ENCODE assay signal across 17 cellular contexts in the genomic region with DNA sequence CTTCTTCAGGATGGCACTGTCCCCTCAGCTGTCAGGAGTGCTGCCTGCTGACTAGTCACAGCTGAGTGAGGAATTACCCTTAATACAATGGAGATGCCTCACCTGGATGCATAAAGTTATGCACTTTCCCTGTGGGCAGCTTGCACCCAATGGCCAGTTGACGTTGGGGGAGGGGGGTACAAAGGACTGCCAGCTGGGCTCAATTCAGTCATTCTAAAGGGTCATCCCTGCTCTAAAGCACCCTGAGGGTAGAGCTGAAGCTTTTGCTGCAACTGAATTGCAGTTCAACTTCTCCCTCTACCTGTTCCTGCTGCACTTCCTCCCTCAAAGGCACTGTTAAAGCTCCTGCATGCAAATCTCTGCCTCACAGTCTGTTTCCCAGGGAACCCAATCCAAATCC.
DNase-seq lines count a peak whose midpoint lies in the region; ATAC-seq and TF ChIP-seq lines count a peak whose summit lies in the region.
"Had no signal": no experiment of that assay in that cellular context is flagged by ENCODE, and none has a peak within 500 bp of the region (broad histone marks: within the 10 kb centered on the region; RNA-seq: fewer than 3 reads in every experiment).

No MANE protein-coding gene starts in this region.

- H3K4me3 ChIP-seq in H7 (ENCODE audit: insufficient read depth, low read depth, low read length): no peak overlapping the region
- H3K4me3 ChIP-seq: GM23248 had no signal

- POLR2A ChIA-PET in WTC11 (lab: Charles Lee): no interaction called here

- peaks cover 37% of the 10 kb centered on the region for H3K4me1 Mint-ChIP-seq in WTC11

- H3K36me3 ChIP-seq in H7 (replicated peaks; ENCODE audit: control insufficient read depth, insufficient read depth, low read length): no peaks in the 10 kb centered on the region
- H3K36me3 ChIP-seq: BE2C had no signal

- H3K27ac Mint-ChIP-seq in WTC11: no peak overlapping the region
- H3K27ac Mint-ChIP-seq: CD4-positive, alpha-beta memory T cell; HFFc6 had no signal

- no peak for TF ChIP-seq CTCF in WTC11 (IDR thresholded peaks at IDR 0.05)

- DNase-seq in H7 (peak; percentile 51), WTC11 (ENCODE audit: low spot score) (no peak), iPS-NIHi7 (ENCODE audit: extremely low spot score) (peak; percentile 31), middle frontal gyrus (ENCODE audit: extremely low spot score, low spot score) (no peak), DMS114 treated with DMSO at 0.1 percent for 48 hours (lab: John Stamatoyannopoulos, UW; ENCODE audit: unreplicated experiment) (no peak), AML-193 (lab: John Stamatoyannopoulos, UW) (no peak)
- DNase-seq: BE2C; CD4-positive, alpha-beta memory T cell; DMS153; DMS79 treated with DMSO at 0.1 percent for 48 hours; EL; GDM1; HCEC 1CT; HFFc6 had no signal

- CTCF ChIA-PET in WTC11 (lab: Charles Lee): interaction anchor here (0.7 to 1.4 kb wide), 6 partner anchors 8 to 326 kb away, joined by 3 to 5 read pairs (median 4); a partner anchor contains a TSS

- ATAC-seq in WTC11 (peak; percentile 82), GM19324 (IDR thresholded peaks at IDR 0.05; ENCODE audit: low FRiP score, unreplicated experiment) (no peak)
- ATAC-seq: HepG2 had no signal

- H3K4me3 Mint-ChIP-seq in WTC11: no peak overlapping the region
- H3K4me3 Mint-ChIP-seq: CD4-positive, alpha-beta memory T cell; HFFc6 had no signal

- peaks cover 2% of the 10 kb centered on the region for H3K27me3 Mint-ChIP-seq in WTC11 (ENCODE audit: low read depth)

- no peaks in the 10 kb centered on the region for H3K27me3 ChIP-seq in H7 (ENCODE audit: control insufficient read depth, insufficient read depth, low read length)
- H3K27me3 ChIP-seq: BE2C had no signal

- H3K9me3 Mint-ChIP-seq in WTC11: no peaks in the 10 kb centered on the region
- H3K9me3 Mint-ChIP-seq: CD4-positive, alpha-beta memory T cell had no signal

- H3K36me3 Mint-ChIP-seq in WTC11: no peaks in the 10 kb centered on the region
- H3K36me3 Mint-ChIP-seq: CD4-positive, alpha-beta memory T cell had no signal

TF ChIP-seq in WTC11, 78 proteins besides CTCF, POLR2A, EP300 and RAD21:
- no peak for TF ChIP-seq ZNF396 (CRISPR knock-in tag; IDR thresholded peaks at IDR 0.05; ENCODE audit: borderline replicate concordance)
- TF ChIP-seq, protein P1, sequence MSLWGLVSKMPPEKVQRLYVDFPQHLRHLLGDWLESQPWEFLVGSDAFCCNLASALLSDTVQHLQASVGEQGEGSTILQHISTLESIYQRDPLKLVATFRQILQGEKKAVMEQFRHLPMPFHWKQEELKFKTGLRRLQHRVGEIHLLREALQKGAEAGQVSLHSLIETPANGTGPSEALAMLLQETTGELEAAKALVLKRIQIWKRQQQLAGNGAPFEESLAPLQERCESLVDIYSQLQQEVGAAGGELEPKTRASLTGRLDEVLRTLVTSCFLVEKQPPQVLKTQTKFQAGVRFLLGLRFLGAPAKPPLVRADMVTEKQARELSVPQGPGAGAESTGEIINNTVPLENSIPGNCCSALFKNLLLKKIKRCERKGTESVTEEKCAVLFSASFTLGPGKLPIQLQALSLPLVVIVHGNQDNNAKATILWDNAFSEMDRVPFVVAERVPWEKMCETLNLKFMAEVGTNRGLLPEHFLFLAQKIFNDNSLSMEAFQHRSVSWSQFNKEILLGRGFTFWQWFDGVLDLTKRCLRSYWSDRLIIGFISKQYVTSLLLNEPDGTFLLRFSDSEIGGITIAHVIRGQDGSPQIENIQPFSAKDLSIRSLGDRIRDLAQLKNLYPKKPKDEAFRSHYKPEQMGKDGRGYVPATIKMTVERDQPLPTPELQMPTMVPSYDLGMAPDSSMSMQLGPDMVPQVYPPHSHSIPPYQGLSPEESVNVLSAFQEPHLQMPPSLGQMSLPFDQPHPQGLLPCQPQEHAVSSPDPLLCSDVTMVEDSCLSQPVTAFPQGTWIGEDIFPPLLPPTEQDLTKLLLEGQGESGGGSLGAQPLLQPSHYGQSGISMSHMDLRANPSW (CRISPR knock-in tag; conservative IDR thresholded peaks at IDR 0.05; ENCODE audit: low read depth): no peak
- peak; percentile 63; the same call in 1 of the 2 replicates for TF ChIP-seq ZNF423 (CRISPR knock-in tag; IDR thresholded peaks at IDR 0.05)
- TF ChIP-seq FOXK1 (CRISPR knock-in tag; IDR thresholded peaks at IDR 0.05): 0 out of 2 replicates have a peak, but pooled peaks have one; percentile 22
- TF ChIP-seq, protein P2, sequence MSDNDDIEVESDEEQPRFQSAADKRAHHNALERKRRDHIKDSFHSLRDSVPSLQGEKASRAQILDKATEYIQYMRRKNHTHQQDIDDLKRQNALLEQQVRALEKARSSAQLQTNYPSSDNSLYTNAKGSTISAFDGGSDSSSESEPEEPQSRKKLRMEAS (CRISPR knock-in tag; IDR thresholded peaks at IDR 0.05): no peak
- TF ChIP-seq, protein P3, sequence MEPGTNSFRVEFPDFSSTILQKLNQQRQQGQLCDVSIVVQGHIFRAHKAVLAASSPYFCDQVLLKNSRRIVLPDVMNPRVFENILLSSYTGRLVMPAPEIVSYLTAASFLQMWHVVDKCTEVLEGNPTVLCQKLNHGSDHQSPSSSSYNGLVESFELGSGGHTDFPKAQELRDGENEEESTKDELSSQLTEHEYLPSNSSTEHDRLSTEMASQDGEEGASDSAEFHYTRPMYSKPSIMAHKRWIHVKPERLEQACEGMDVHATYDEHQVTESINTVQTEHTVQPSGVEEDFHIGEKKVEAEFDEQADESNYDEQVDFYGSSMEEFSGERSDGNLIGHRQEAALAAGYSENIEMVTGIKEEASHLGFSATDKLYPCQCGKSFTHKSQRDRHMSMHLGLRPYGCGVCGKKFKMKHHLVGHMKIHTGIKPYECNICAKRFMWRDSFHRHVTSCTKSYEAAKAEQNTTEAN (CRISPR knock-in tag; IDR thresholded peaks at IDR 0.05): no peak
- TF ChIP-seq, protein P4, sequence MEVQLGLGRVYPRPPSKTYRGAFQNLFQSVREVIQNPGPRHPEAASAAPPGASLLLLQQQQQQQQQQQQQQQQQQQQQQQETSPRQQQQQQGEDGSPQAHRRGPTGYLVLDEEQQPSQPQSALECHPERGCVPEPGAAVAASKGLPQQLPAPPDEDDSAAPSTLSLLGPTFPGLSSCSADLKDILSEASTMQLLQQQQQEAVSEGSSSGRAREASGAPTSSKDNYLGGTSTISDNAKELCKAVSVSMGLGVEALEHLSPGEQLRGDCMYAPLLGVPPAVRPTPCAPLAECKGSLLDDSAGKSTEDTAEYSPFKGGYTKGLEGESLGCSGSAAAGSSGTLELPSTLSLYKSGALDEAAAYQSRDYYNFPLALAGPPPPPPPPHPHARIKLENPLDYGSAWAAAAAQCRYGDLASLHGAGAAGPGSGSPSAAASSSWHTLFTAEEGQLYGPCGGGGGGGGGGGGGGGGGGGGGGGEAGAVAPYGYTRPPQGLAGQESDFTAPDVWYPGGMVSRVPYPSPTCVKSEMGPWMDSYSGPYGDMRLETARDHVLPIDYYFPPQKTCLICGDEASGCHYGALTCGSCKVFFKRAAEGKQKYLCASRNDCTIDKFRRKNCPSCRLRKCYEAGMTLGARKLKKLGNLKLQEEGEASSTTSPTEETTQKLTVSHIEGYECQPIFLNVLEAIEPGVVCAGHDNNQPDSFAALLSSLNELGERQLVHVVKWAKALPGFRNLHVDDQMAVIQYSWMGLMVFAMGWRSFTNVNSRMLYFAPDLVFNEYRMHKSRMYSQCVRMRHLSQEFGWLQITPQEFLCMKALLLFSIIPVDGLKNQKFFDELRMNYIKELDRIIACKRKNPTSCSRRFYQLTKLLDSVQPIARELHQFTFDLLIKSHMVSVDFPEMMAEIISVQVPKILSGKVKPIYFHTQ (CRISPR knock-in tag; IDR thresholded peaks at IDR 0.05): no peak
- TF ChIP-seq GRHL2 (CRISPR knock-in tag; IDR thresholded peaks at IDR 0.05; ENCODE audit: insufficient replicate concordance, severe bottlenecking): no peak
- peak; percentile 65; the same call in 1 of the 2 replicates for TF ChIP-seq TEAD1 (CRISPR knock-in tag; IDR thresholded peaks at IDR 0.05)
- TF ChIP-seq, protein P5, sequence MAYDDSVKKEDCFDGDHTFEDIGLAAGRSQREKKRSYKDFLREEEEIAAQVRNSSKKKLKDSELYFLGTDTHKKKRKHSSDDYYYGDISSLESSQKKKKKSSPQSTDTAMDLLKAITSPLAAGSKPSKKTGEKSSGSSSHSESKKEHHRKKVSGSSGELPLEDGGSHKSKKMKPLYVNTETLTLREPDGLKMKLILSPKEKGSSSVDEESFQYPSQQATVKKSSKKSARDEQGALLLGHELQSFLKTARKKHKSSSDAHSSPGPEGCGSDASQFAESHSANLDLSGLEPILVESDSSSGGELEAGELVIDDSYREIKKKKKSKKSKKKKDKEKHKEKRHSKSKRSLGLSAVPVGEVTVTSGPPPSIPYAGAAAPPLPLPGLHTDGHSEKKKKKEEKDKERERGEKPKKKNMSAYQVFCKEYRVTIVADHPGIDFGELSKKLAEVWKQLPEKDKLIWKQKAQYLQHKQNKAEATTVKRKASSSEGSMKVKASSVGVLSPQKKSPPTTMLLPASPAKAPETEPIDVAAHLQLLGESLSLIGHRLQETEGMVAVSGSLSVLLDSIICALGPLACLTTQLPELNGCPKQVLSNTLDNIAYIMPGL (CRISPR knock-in tag; IDR thresholded peaks at IDR 0.05): no peak
- TF ChIP-seq TCF7 (CRISPR knock-in tag; IDR thresholded peaks at IDR 0.05; ENCODE audit: low read depth): no peak
- TF ChIP-seq ETV6 (CRISPR knock-in tag; IDR thresholded peaks at IDR 0.05): 0 out of 2 replicates have a peak, but pooled peaks have one; percentile 36
- TF ChIP-seq RELA (CRISPR knock-in tag; IDR thresholded peaks at IDR 0.05; ENCODE audit: borderline replicate concordance): no peak
- TF ChIP-seq NR1H2 (CRISPR knock-in tag; IDR thresholded peaks at IDR 0.05): no peak
- TF ChIP-seq SP1 (CRISPR knock-in tag; conservative IDR thresholded peaks at IDR 0.05): peak; percentile 49; the same call in 1 of the 2 replicates
- no peak for TF ChIP-seq JUN (CRISPR knock-in tag; IDR thresholded peaks at IDR 0.05)
- TF ChIP-seq, protein P6, sequence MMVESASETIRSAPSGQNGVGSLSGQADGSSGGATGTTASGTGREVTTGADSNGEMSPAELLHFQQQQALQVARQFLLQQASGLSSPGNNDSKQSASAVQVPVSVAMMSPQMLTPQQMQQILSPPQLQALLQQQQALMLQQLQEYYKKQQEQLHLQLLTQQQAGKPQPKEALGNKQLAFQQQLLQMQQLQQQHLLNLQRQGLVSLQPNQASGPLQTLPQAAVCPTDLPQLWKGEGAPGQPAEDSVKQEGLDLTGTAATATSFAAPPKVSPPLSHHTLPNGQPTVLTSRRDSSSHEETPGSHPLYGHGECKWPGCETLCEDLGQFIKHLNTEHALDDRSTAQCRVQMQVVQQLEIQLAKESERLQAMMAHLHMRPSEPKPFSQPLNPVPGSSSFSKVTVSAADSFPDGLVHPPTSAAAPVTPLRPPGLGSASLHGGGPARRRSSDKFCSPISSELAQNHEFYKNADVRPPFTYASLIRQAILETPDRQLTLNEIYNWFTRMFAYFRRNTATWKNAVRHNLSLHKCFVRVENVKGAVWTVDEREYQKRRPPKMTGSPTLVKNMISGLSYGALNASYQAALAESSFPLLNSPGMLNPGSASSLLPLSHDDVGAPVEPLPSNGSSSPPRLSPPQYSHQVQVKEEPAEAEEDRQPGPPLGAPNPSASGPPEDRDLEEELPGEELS (CRISPR knock-in tag; IDR thresholded peaks at IDR 0.05): no peak

Comparison
In these comparisons a context has a peak if more than half of its experiments do, and no peak if none do; other contexts are left out.
1. DNase-seq: peak in H7 (single experiment) and iPS-NIHi7 (single experiment); none in WTC11 (single experiment), middle frontal gyrus (single experiment), DMS114 treated with DMSO at 0.1 percent for 48 hours (single experiment) and AML-193 (0 of 2).